Comparison of ENCODE assay signal across 31 cellular contexts in genomic region chr14:97798204-97798603, GRCh38.
"Had no signal": no experiment of that assay in that cellular context is flagged by ENCODE, and none has a peak within 500 bp of the region (broad histone marks: within the 10 kb centered on the region; RNA-seq: fewer than 3 reads in every experiment).

No MANE protein-coding gene starts in this region.

- H3K4me1 Mint-ChIP-seq: immature natural killer cell, natural killer cell, T-helper 17 cell had no signal

- H3K27me3 Mint-ChIP-seq: activated CD4-positive, alpha-beta memory T cell treated with anti-CD3 and anti-CD28 coated beads, Interleukin-2, amount 10 ng/mL, durations not matched to agents 7 days and 5 days; activated CD4-positive, alpha-beta T cell treated with anti-CD3 and anti-CD28 coated beads, Interleukin-2, amount 10 ng/mL, durations not matched to agents 24 days and 14 days; T-helper 17 cell had no signal

- H3K4me3 Mint-ChIP-seq: activated CD4-positive, alpha-beta memory T cell treated with anti-CD3 and anti-CD28 coated beads, Interleukin-2, amount 10 ng/mL, durations not matched to agents 7 days and 5 days; activated CD4-positive, alpha-beta T cell treated with anti-CD3 and anti-CD28 coated beads, Interleukin-2, amount 10 ng/mL, durations not matched to agents 24 days and 14 days; activated T-cell treated with anti-CD3 and anti-CD28 coated beads, Interleukin-2, amount 50 U/mL, for 4 hours; immature natural killer cell; natural killer cell; T-helper 17 cell had no signal

- H3K4me1 ChIP-seq: adrenal gland, body of pancreas, gastroesophageal sphincter, right lobe of liver, transverse colon had no signal

- H3K27ac ChIP-seq: adrenal gland, body of pancreas, cardiac muscle cell, coronary artery, dorsolateral prefrontal cortex, gastroesophageal sphincter, neutrophil, right lobe of liver, transverse colon, WERI-Rb-1 had no signal

- H3K27ac Mint-ChIP-seq: activated CD4-positive, alpha-beta memory T cell treated with anti-CD3 and anti-CD28 coated beads, Interleukin-2, amount 10 ng/mL, durations not matched to agents 7 days and 5 days; activated CD4-positive, alpha-beta T cell treated with anti-CD3 and anti-CD28 coated beads, Interleukin-2, amount 10 ng/mL, durations not matched to agents 24 days and 14 days; activated naive CD4-positive, alpha-beta T cell treated with anti-CD3 and anti-CD28 coated beads, Interleukin-2, amount 50 U/mL, for 72 hours; immature natural killer cell; natural killer cell; progenitor cell of endocrine pancreas; T-helper 17 cell had no signal

- ATAC-seq: activated CD4-positive, CD25-positive, alpha-beta regulatory T cell treated with anti-CD3 and anti-CD28 coated beads, Interleukin-2, amount 50 U/mL, for 24 hours; activated naive CD4-positive, alpha-beta T cell treated with anti-CD3 and anti-CD28 coated beads, Interleukin-2, amount 50 U/mL, for 72 hours; body of pancreas; gastroesophageal sphincter; left colon; natural killer cell; right lobe of liver; T-helper 17 cell had no signal

- H3K4me3 ChIP-seq: adrenal gland, body of pancreas, cardiac muscle cell, coronary artery, dorsolateral prefrontal cortex, gastroesophageal sphincter, right lobe of liver, transverse colon had no signal

- H3K9me3 ChIP-seq: adrenal gland, body of pancreas, gastroesophageal sphincter, neutrophil, right lobe of liver, transverse colon had no signal

- DNase-seq: activated CD4-positive, alpha-beta memory T cell treated with anti-CD3 and anti-CD28 coated beads, Interleukin-2, amount 10 ng/mL, durations not matched to agents 7 days and 5 days; activated CD4-positive, alpha-beta T cell treated with anti-CD3 and anti-CD28 coated beads, Interleukin-2, amount 10 ng/mL, durations not matched to agents 24 days and 14 days; activated CD8-positive, alpha-beta memory T cell treated with anti-CD3 and anti-CD28 coated beads, Interleukin-2, amount 50 U/mL, for 48 hours; activated T-cell treated with anti-CD3 and anti-CD28 coated beads, Interleukin-2, amount 50 U/mL, for 4 hours; adrenal gland; aorta; body of pancreas; cerebellar nuclear complex; dorsolateral prefrontal cortex; effector memory CD4-positive, alpha-beta T cell; head of caudate nucleus; hypothalamus; immature natural killer cell; kidney; left colon; midbrain; natural killer cell; right lobe of liver; stimulated activated CD4-positive, alpha-beta T cell treated with anti-CD3 and anti-CD28 coated beads, Interleukin-2, amount 100 ng/mL, for 48 hours; stimulated activated naive CD4-positive, alpha-beta T cell treated with Interleukin-2 at 50 U/mL for 16 hours; T-helper 17 cell; T1000; transverse colon; WERI-Rb-1 had no signal

- H3K9me3 Mint-ChIP-seq: activated CD4-positive, alpha-beta memory T cell treated with anti-CD3 and anti-CD28 coated beads, Interleukin-2, amount 10 ng/mL, durations not matched to agents 7 days and 5 days; activated CD4-positive, alpha-beta T cell treated with anti-CD3 and anti-CD28 coated beads, Interleukin-2, amount 10 ng/mL, durations not matched to agents 24 days and 14 days; activated T-cell treated with anti-CD3 and anti-CD28 coated beads, Interleukin-2, amount 50 U/mL, for 4 hours; immature natural killer cell; natural killer cell had no signal

- H3K36me3 ChIP-seq: adrenal gland, cardiac muscle cell, gastroesophageal sphincter, neutrophil, right lobe of liver, transverse colon, WERI-Rb-1 had no signal

- H3K27me3 ChIP-seq: body of pancreas, cardiac muscle cell, neutrophil, right lobe of liver, transverse colon had no signal

- H3K36me3 Mint-ChIP-seq: activated naive CD4-positive, alpha-beta T cell treated with anti-CD3 and anti-CD28 coated beads, Interleukin-2, amount 50 U/mL, for 72 hours; natural killer cell had no signal
